In genomic region chr1:25037174-25038074, GRCh38 we compare ENCODE assay signal across 8 cellular contexts.
DNase-seq lines count a peak whose midpoint lies in the region; ATAC-seq and TF ChIP-seq lines count a peak whose summit lies in the region.

No MANE protein-coding gene starts in this region.

- intact Hi-C loops in esophagus muscularis mucosa (cut with DNase I) (no loop called here), gastrocnemius medialis (cut with DNase I; ENCODE audit: low total_unique reads) (loop anchor here (5.0 kb wide), 1 partner anchor 65 kb away; no protein-coding TSS in a partner anchor)

- peak in 2 of 3 experiments; percentile 36 to 49 for TF ChIP-seq CTCF in esophagus muscularis mucosa (IDR thresholded peaks at IDR 0.05)
- TF ChIP-seq CTCF in gastrocnemius medialis (IDR thresholded peaks at IDR 0.05 in 4 of 5, conservative IDR thresholded peaks at IDR 0.05 in 1 of 5), result peak; percentile 23 to 53 (median 36)

- DNase-seq in NCI-H748 (lab: John Stamatoyannopoulos, UW; ENCODE audit: unreplicated experiment) (peak; percentile 12), NCI-H748 treated with DMSO at 0.1 percent for 48 hours (lab: John Stamatoyannopoulos, UW) (no peak), NOMO-1 treated with dmso at 0.1 percent for 144 hours (lab: John Stamatoyannopoulos, UW; ENCODE audit: unreplicated experiment) (peak; percentile 54), esophagus muscularis mucosa (ENCODE audit: extremely low spot score) (no peak), gastrocnemius medialis (no peak), NCI-H187 treated with DMSO at 0.1 percent for 48 hours (lab: John Stamatoyannopoulos, UW) (no peak)
- DNase-seq in activated CD8-positive, alpha-beta memory T cell treated with anti-CD3 and anti-CD28 coated beads, Interleukin-2, amount 50 U/mL, for 4 hours, result peak; percentile 65

- no peak for TF ChIP-seq EP300 in esophagus muscularis mucosa (IDR thresholded peaks at IDR 0.05)

- WGBS in esophagus muscularis mucosa, result 73% methylated on average over 9 of the region's 11 CpGs

- H3K27ac ChIP-seq in esophagus muscularis mucosa (replicated peaks in 1 of 4) (no peak overlapping the region), gastrocnemius medialis (no peak overlapping the region)

- ATAC-seq in gastrocnemius medialis, result peak in 1 of 2 donors; percentile 29
- no peak for ATAC-seq in GM18861 (IDR thresholded peaks at IDR 0.05; ENCODE audit: unreplicated experiment)

- H3K36me3 ChIP-seq in esophagus muscularis mucosa (no peaks in the 10 kb centered on the region), gastrocnemius medialis (no peaks in the 10 kb centered on the region)

- H3K9me3 ChIP-seq in esophagus muscularis mucosa, result no peaks in the 10 kb centered on the region
- H3K9me3 ChIP-seq in gastrocnemius medialis, result no peaks in the 10 kb centered on the region

- H3K4me1 ChIP-seq in esophagus muscularis mucosa, result peaks cover 0 to 7% (median 4%) of the 10 kb centered on the region in 4 donors
- no peaks in the 10 kb centered on the region for H3K4me1 ChIP-seq in gastrocnemius medialis

- H3K27me3 ChIP-seq in esophagus muscularis mucosa (peaks cover 0 to 31% (median 0%) of the 10 kb centered on the region in 4 donors), gastrocnemius medialis (no peaks in the 10 kb centered on the region)

- no peak for TF ChIP-seq POLR2A in esophagus muscularis mucosa (IDR thresholded peaks at IDR 0.05; ENCODE audit: low read depth)
- TF ChIP-seq POLR2A in gastrocnemius medialis (IDR thresholded peaks at IDR 0.05), result no peak

- H3K4me3 ChIP-seq in esophagus muscularis mucosa (no peak overlapping the region), gastrocnemius medialis (no peak overlapping the region)

- in situ Hi-C loops in gastrocnemius medialis (cut with MboI; ENCODE audit: low sequenced_read_pairs in 4 of 4), result no loop called here

Comparison
In these comparisons a context has a peak if more than half of its experiments do, and no peak if none do; other contexts are left out.
1. DNase-seq: peak in NCI-H748 (single experiment), NOMO-1 treated with dmso at 0.1 percent for 144 hours (single experiment) and activated CD8-positive, alpha-beta memory T cell treated with anti-CD3 and anti-CD28 coated beads, Interleukin-2, amount 50 U/mL, for 4 hours (single experiment); none in NCI-H748 treated with DMSO at 0.1 percent for 48 hours (single experiment), esophagus muscularis mucosa (single experiment), gastrocnemius medialis (0 of 2) and NCI-H187 treated with DMSO at 0.1 percent for 48 hours (single experiment).